Comparison of ENCODE assay signal across 21 cellular contexts in the genomic region with DNA sequence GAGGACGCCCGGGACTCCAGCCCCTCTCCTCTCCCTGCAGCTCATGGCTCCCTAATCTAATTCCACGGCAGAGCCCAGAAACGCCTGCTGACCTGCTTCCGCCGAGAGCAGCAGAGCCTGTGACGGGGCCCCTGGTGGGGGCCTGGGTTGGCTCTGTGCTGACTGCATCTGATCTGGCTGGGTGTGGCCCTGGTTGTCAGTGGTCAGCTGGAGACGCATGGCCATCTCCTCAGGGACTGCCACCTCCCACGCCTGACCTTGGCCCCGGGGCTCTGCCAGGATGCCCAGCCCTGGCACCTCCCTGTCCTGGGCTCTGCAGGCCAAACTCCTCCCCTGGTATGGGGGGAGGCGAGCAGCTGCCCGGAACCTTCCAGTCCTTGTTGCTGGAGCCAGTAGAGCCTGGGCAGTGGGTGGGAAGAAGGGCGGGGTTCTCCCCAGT. TPM values are rescaled to one million over a fixed set of nuclear protein-coding genes. Genes with fewer than 3 reads are reported as not detected.
A peak's percentile ranks its signal among the peaks of the same experiment; 100 is the strongest.
DNase-seq lines count a peak whose midpoint lies in the region; ATAC-seq and TF ChIP-seq lines count a peak whose summit lies in the region.
"Had no signal": no experiment of that assay in that cellular context is flagged by ENCODE, and none has a peak within 500 bp of the region (broad histone marks: within the 10 kb centered on the region; RNA-seq: fewer than 3 reads in every experiment).

No MANE protein-coding gene starts in this region.

- H3K27ac Mint-ChIP-seq in activated naive CD4-positive, alpha-beta T cell treated with anti-CD3 and anti-CD28 coated beads, Interleukin-2, amount 50 U/mL, for 72 hours = no peak overlapping the region
- H3K27ac Mint-ChIP-seq: stimulated activated memory B cell treated with anti-CD40 and anti-IgM and Interleukin-4, amounts not matched to agents 10 μg/mL and 1 μg/mL and 100 μg/mL, for 72 hours had no signal

- H3K27ac ChIP-seq in HEK293 (ENCODE audit: extremely low read depth, low read depth, low read length) (no peak overlapping the region), WERI-Rb-1 (peak overlapping the region; percentile 98), right lobe of liver (peak overlapping the region; percentile 37 to 72 (median 62)), stomach (no peak overlapping the region)
- H3K27ac ChIP-seq: cardiac muscle cell, hepatocyte, ovary had no signal

- H3K9me3 ChIP-seq in HEK293 (ENCODE audit: control insufficient read depth, insufficient read depth, low read depth, low read length) (no peaks in the 10 kb centered on the region), WERI-Rb-1 (ENCODE audit: severe bottlenecking) (no peaks in the 10 kb centered on the region), right lobe of liver (no peaks in the 10 kb centered on the region), stomach (no peaks in the 10 kb centered on the region)
- H3K9me3 ChIP-seq: ovary had no signal

- TF ChIP-seq CTCF in HEK293 (tag by site-specific recombination; IDR thresholded peaks at IDR 0.05) (no peak), WERI-Rb-1 (IDR thresholded peaks at IDR 0.05; ENCODE audit: low read depth, low read length) (no peak), right lobe of liver (IDR thresholded peaks at IDR 0.05) (no peak), stomach (IDR thresholded peaks at IDR 0.05) (no peak)

- ATAC-seq in right lobe of liver (peak; percentile 86 to 91 (median 88)), GM21723 (IDR thresholded peaks at IDR 0.05; ENCODE audit: unreplicated experiment) (no peak), GM19324 (IDR thresholded peaks at IDR 0.05; ENCODE audit: low FRiP score, unreplicated experiment) (no peak)
- ATAC-seq in activated naive CD4-positive, alpha-beta T cell treated with anti-CD3 and anti-CD28 coated beads, Interleukin-2, amount 50 U/mL, for 72 hours = no peak
- ATAC-seq: activated CD4-positive, CD25-positive, alpha-beta regulatory T cell treated with anti-CD3 and anti-CD28 coated beads, Interleukin-2, amount 50 U/mL, for 24 hours; stimulated activated memory B cell treated with anti-CD40 and anti-IgM and Interleukin-4, amounts not matched to agents 10 μg/mL and 1 μg/mL and 100 μg/mL, for 72 hours had no signal

- no peaks in the 10 kb centered on the region for H3K36me3 Mint-ChIP-seq in activated naive CD4-positive, alpha-beta T cell treated with anti-CD3 and anti-CD28 coated beads, Interleukin-2, amount 50 U/mL, for 72 hours
- H3K36me3 Mint-ChIP-seq: stimulated activated memory B cell treated with anti-CD40 and anti-IgM and Interleukin-4, amounts not matched to agents 10 μg/mL and 1 μg/mL and 100 μg/mL, for 72 hours had no signal

- H3K36me3 ChIP-seq in HEK293 (ENCODE audit: control insufficient read depth in 2 of 2, insufficient read depth in 1 of 2, low read length in 2 of 2) (no peaks in the 10 kb centered on the region), WERI-Rb-1 (peaks cover 19% of the 10 kb centered on the region), right lobe of liver (no peaks in the 10 kb centered on the region), stomach (no peaks in the 10 kb centered on the region)
- H3K36me3 ChIP-seq: cardiac muscle cell, ovary had no signal

- H3K4me1 ChIP-seq in HEK293 (ENCODE audit: control insufficient read depth, insufficient read depth, low read length) (no peaks in the 10 kb centered on the region), right lobe of liver (peaks cover 0 to 28% (median 12%) of the 10 kb centered on the region in 4 donors), stomach (peaks cover 0 to 11% (median 2%) of the 10 kb centered on the region in 4 donors)

- intact Hi-C loops in right lobe of liver (cut with DNase I) (no loop called here), stomach (cut with DNase I; ENCODE audit: low total_unique reads) (no loop called here)

- H3K27me3 ChIP-seq in WERI-Rb-1 (ENCODE audit: insufficient read depth, low read depth, severe bottlenecking) (no peaks in the 10 kb centered on the region), right lobe of liver (no peaks in the 10 kb centered on the region), stomach (peaks cover 0 to 77% (median 0%) of the 10 kb centered on the region in 3 donors)
- H3K27me3 ChIP-seq: cardiac muscle cell, hepatocyte, ovary had no signal

- CTCF ChIA-PET in HEK293 (lab: Yijun Ruan, JAX) = no interaction called here

- TF ChIP-seq EP300 in stomach (IDR thresholded peaks at IDR 0.05) = no peak

- no peaks in the 10 kb centered on the region for H3K9me3 Mint-ChIP-seq in activated naive CD4-positive, alpha-beta T cell treated with anti-CD3 and anti-CD28 coated beads, Interleukin-2, amount 50 U/mL, for 72 hours
- H3K9me3 Mint-ChIP-seq: stimulated activated memory B cell treated with anti-CD40 and anti-IgM and Interleukin-4, amounts not matched to agents 10 μg/mL and 1 μg/mL and 100 μg/mL, for 72 hours had no signal

- peak; percentile 15 for TF ChIP-seq POLR2A in right lobe of liver (IDR thresholded peaks at IDR 0.05)
- TF ChIP-seq POLR2A in stomach (IDR thresholded peaks at IDR 0.05) = no peak

- DNase-seq in WERI-Rb-1 (peak; percentile 72), right lobe of liver (peak; percentile 92 to 93 (median 93)), stomach (peak; percentile 26)
- no peak for DNase-seq in activated naive CD4-positive, alpha-beta T cell treated with anti-CD3 and anti-CD28 coated beads, Interleukin-2, amount 50 U/mL, for 72 hours (ENCODE audit: low spot score in 2 of 2)
- DNase-seq: DMS153; effector CD4-positive, alpha-beta T cell; HCEC 1CT; Kasumi-1; NCI-H1436 treated with DMSO at 0.1 percent for 48 hours; stimulated activated CD4-positive, alpha-beta T cell treated with anti-CD3 and anti-CD28 coated beads, Interleukin-12 subunit alpha, Interleukin-12 subunit beta, amount 100 ng/mL, for 4 hours; trophoblast cell had no signal

- H3K4me3 ChIP-seq in HEK293 (ENCODE audit: low read depth, low read length) = no peak overlapping the region
- H3K4me3 ChIP-seq in WERI-Rb-1 (ENCODE audit: low read depth, low read length) = 0 out of 2 replicates have a peak overlapping the region, but pooled peaks have one; percentile 1
- no peak overlapping the region for H3K4me3 ChIP-seq in right lobe of liver
- H3K4me3 ChIP-seq in stomach = no peak overlapping the region
- H3K4me3 ChIP-seq: cardiac muscle cell, hepatocyte, ovary had no signal

- 23% methylated on average over 5 of the region's 13 CpGs for WGBS in right lobe of liver (ENCODE audit: insufficient coverage, low coverage, low lambda C conversion rate, missing lambda C conversion rate)
- WGBS in stomach, 5 donors = 45 to 55% (median 52%) methylated on average over 3 to 13 of the region's 13 CpGs

- POLR2A ChIA-PET in HEK293 (lab: Yijun Ruan, JAX) = no interaction called here

TF ChIP-seq in HEK293, 187 proteins besides CTCF, POLR2A, EP300 and RAD21:
- TF ChIP-seq ZNF600 (tag by site-specific recombination; IDR thresholded peaks at IDR 0.05) (peak; percentile 30; the same call in 1 of the 2 replicates), ZNF2 (tag by site-specific recombination; IDR thresholded peaks at IDR 0.05) (no peak)

RNA-seq across cellular contexts. Expression of gene PLCH2, which starts 1.1 kb away (rescaled TPM):
- total RNA-seq in right lobe of liver (1 to 10 TPM in 5 of 6 experiments, under 1 TPM in 1; 0.37 to 4.6 (median 2.3) TPM), stomach (1 to 10 TPM in 2 of 5 donors, under 1 TPM in 1, not detected in 2; 0.55 to 4.5 (median 1.3) TPM)
- 10 to 100 TPM in 1 of 3 donors, under 1 TPM in 2; 0.75 to 24.9 (median 0.76) TPM for polyA plus RNA-seq in stomach
- total RNA-seq in activated naive CD4-positive, alpha-beta T cell treated with anti-CD3 and anti-CD28 coated beads, Interleukin-2, amount 50 U/mL, for 72 hours = 1 to 10 TPM; 6.9 to 7.1 TPM

RNA-seq across cellular contexts. Expression of gene PANK4, which starts 51.4 kb away (rescaled TPM):
- total RNA-seq in right lobe of liver = 10 to 100 TPM in 5 of 6 experiments, 1 to 10 TPM in 1; 9.6 to 18.9 (median 13.4) TPM
- total RNA-seq in stomach = 10 to 100 TPM in 4 of 5 donors, 1 to 10 TPM in 1; 6.4 to 86.0 (median 27.9) TPM
- 10 to 100 TPM in 2 of 3 donors, 1 to 10 TPM in 1; 7.6 to 17.2 (median 15.6) TPM for polyA plus RNA-seq in stomach
- total RNA-seq in activated naive CD4-positive, alpha-beta T cell treated with anti-CD3 and anti-CD28 coated beads, Interleukin-2, amount 50 U/mL, for 72 hours = 10 to 100 TPM; 45.7 to 79.7 TPM

RNA-seq across cellular contexts. Expression of gene HES5, which starts 55.1 kb away (rescaled TPM):
- total RNA-seq in right lobe of liver = under 1 TPM in 2 of 6 experiments, not detected in 4; 0.18 to 0.25 TPM
- total RNA-seq in stomach = 1 to 10 TPM in 1 of 5 donors, not detected in 4; 9.6 TPM
- polyA plus RNA-seq in stomach = under 1 TPM in 1 of 3 donors, not detected in 2; 0.25 TPM
- total RNA-seq in activated naive CD4-positive, alpha-beta T cell treated with anti-CD3 and anti-CD28 coated beads, Interleukin-2, amount 50 U/mL, for 72 hours = under 1 TPM in 1 of 2 donors, not detected in 1; 0.19 TPM
- total RNA-seq: cardiac muscle cell, hepatocyte, mononuclear cell had no signal
- polyA plus RNA-seq: BJ, cardiac muscle cell had no signal

Comparison
In these comparisons a context has a peak if more than half of its experiments do, and no peak if none do; other contexts are left out.
1. H3K27ac ChIP-seq: peak in WERI-Rb-1 (single experiment) and right lobe of liver (3 of 3); none in HEK293 (single experiment) and stomach (0 of 5).
2. DNase-seq: peak in WERI-Rb-1 (single experiment), right lobe of liver (3 of 3) and stomach (single experiment); none in activated naive CD4-positive, alpha-beta T cell treated with anti-CD3 and anti-CD28 coated beads, Interleukin-2, amount 50 U/mL, for 72 hours (0 of 2).
3. ATAC-seq: peak in right lobe of liver (4 of 4); none in GM21723 (single experiment), GM19324 (single experiment) and activated naive CD4-positive, alpha-beta T cell treated with anti-CD3 and anti-CD28 coated beads, Interleukin-2, amount 50 U/mL, for 72 hours (0 of 2).